In the genomic region with DNA sequence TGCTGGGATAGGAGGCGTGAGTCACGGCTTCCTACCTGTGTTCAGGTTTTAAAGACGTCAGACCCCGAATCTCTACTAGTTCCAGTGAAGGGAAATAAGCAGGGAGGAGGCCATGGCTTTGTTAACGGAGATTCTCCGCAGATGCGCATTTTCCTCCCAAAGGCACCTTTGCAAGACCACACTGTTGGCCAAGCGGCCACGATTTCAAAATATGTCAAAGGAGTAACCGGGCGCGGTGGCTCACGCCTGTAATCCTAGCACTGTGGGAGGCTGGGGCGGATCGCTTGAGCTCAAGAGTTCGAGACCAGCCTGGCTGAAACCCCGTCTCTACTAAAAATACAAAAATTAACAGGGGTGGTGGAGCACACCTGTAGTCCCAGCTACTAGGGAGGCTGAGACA, we compare ENCODE assay signal across 10 cellular contexts. TPM values are rescaled to one million over a fixed set of nuclear protein-coding genes. Genes with fewer than 3 reads are reported as not detected.
A peak's percentile ranks its signal among the peaks of the same experiment; 100 is the strongest.
DNase-seq lines count a peak whose midpoint lies in the region; ATAC-seq and TF ChIP-seq lines count a peak whose summit lies in the region.
"Had no signal": no experiment of that assay in that cellular context is flagged by ENCODE, and none has a peak within 500 bp of the region (broad histone marks: within the 10 kb centered on the region; RNA-seq: fewer than 3 reads in every experiment).

No MANE protein-coding gene starts in this region.

- no peak overlapping the region for H3K4me3 ChIP-seq in BLaER1
- no peak overlapping the region for H3K4me3 ChIP-seq in CD4-positive, alpha-beta memory T cell (ENCODE audit: low read length in 2 of 2)
- H3K4me3 ChIP-seq in naive thymus-derived CD4-positive, alpha-beta T cell (ENCODE audit: low read length), result no peak overlapping the region
- no peak overlapping the region for H3K4me3 ChIP-seq in upper lobe of right lung

- H3K4me1 ChIP-seq in BLaER1, result peaks cover 29% of the 10 kb centered on the region
- peaks cover 7% of the 10 kb centered on the region for H3K4me1 ChIP-seq in CD4-positive, alpha-beta memory T cell (ENCODE audit: insufficient read depth, low read length)
- peaks cover 0 to 8% of the 10 kb centered on the region in 2 donors for H3K4me1 ChIP-seq in naive thymus-derived CD4-positive, alpha-beta T cell (ENCODE audit: control insufficient read depth in 2 of 2, insufficient read depth in 2 of 2, low read length in 2 of 2)
- no peaks in the 10 kb centered on the region for H3K4me1 ChIP-seq in upper lobe of right lung
- H3K4me1 ChIP-seq: ascending aorta, SJSA1 had no signal

- POLR2A ChIA-PET in CD4-positive, alpha-beta memory T cell (lab: Charles Lee; ENCODE audit: partially characterized antibody), result interaction anchor here (0.6 to 5.8 kb wide), 5 partner anchors 23 to 562 kb away, joined by 3 to 95 read pairs (median 6); a partner anchor contains a TSS
- POLR2A ChIA-PET in naive thymus-derived CD4-positive, alpha-beta T cell (lab: Charles Lee), result interaction anchor here (0.6 to 4.6 kb wide), 6 partner anchors 13 to 125 kb away, joined by 3 to 65 read pairs (median 4); a partner anchor contains a TSS

- H3K27ac Mint-ChIP-seq in CD4-positive, alpha-beta memory T cell, result peak overlapping the region in 1 of 7 donors; percentile 95
- H3K27ac Mint-ChIP-seq in naive thymus-derived CD4-positive, alpha-beta T cell, result peak overlapping the region in 3 of 9 donors; percentile 32 to 97 (median 90)

- no peaks in the 10 kb centered on the region for H3K27me3 Mint-ChIP-seq in CD4-positive, alpha-beta memory T cell
- peaks cover 0 to 2% (median 0%) of the 10 kb centered on the region in 5 donors for H3K27me3 Mint-ChIP-seq in naive thymus-derived CD4-positive, alpha-beta T cell

- H3K27ac ChIP-seq in BLaER1 (no peak overlapping the region), VCaP (peak overlapping the region; percentile 81), upper lobe of right lung (no peak overlapping the region)
- H3K27ac ChIP-seq in CD4-positive, alpha-beta memory T cell (ENCODE audit: low read depth, low read length), result no peak overlapping the region
- no peak overlapping the region for H3K27ac ChIP-seq in naive thymus-derived CD4-positive, alpha-beta T cell (ENCODE audit: low read depth, low read length)
- H3K27ac ChIP-seq: SJSA1 had no signal

- H3K9me3 ChIP-seq in BLaER1, result peaks cover 67% of the 10 kb centered on the region
- H3K9me3 ChIP-seq in CD4-positive, alpha-beta memory T cell (ENCODE audit: control insufficient read depth in 1 of 2, low read length in 2 of 2), result peaks cover under 1 to 2% of the 10 kb centered on the region in 2 donors
- peaks cover 0 to 13% (median 0%) of the 10 kb centered on the region in 3 experiments for H3K9me3 ChIP-seq in naive thymus-derived CD4-positive, alpha-beta T cell (ENCODE audit: control insufficient read depth in 2 of 3, low read length in 3 of 3)
- H3K9me3 ChIP-seq in upper lobe of right lung, result no peaks in the 10 kb centered on the region
- H3K9me3 ChIP-seq: ovary, SJSA1 had no signal

- H3K36me3 ChIP-seq in BLaER1, result peaks cover 27% of the 10 kb centered on the region
- no peaks in the 10 kb centered on the region for H3K36me3 ChIP-seq in CD4-positive, alpha-beta memory T cell (ENCODE audit: insufficient read depth, low read length)
- peaks cover 0 to 5% (median 0%) of the 10 kb centered on the region in 3 experiments for H3K36me3 ChIP-seq in naive thymus-derived CD4-positive, alpha-beta T cell (ENCODE audit: control insufficient read depth in 2 of 3, insufficient read depth in 3 of 3, low read length in 3 of 3)
- no peaks in the 10 kb centered on the region for H3K36me3 ChIP-seq in upper lobe of right lung
- H3K36me3 ChIP-seq: ascending aorta, ovary, SJSA1 had no signal

- TF ChIP-seq CTCF in VCaP (conservative IDR thresholded peaks at IDR 0.05), result no peak
- no peak for TF ChIP-seq CTCF in upper lobe of right lung (IDR thresholded peaks at IDR 0.05)

- H3K9ac ChIP-seq in BLaER1, result no peak overlapping the region

- peak overlapping the region in 5 of 8 donors; percentile 26 to 99 (median 52) for H3K4me3 Mint-ChIP-seq in CD4-positive, alpha-beta memory T cell
- peak overlapping the region in 8 of 10 donors; percentile 84 to 99 (median 98) for H3K4me3 Mint-ChIP-seq in naive thymus-derived CD4-positive, alpha-beta T cell

- DNase-seq in CD4-positive, alpha-beta memory T cell, result no peak
- DNase-seq in naive thymus-derived CD4-positive, alpha-beta T cell, result peak in 1 of 9 donors; percentile 10
- no peak for DNase-seq in EL
- DNase-seq in upper lobe of right lung, result no peak

- no peak for ATAC-seq in naive thymus-derived CD4-positive, alpha-beta T cell
- ATAC-seq in HG03521 (IDR thresholded peaks at IDR 0.05; ENCODE audit: unreplicated experiment), result no peak
- ATAC-seq in upper lobe of right lung, result no peak

- intact Hi-C loops in CD4-positive, alpha-beta memory T cell (cut with micrococcal nuclease), result loop anchor here (1.0 to 5.0 kb wide), 2 partner anchors 155 to 174 kb away; a partner anchor contains a TSS
- intact Hi-C loops in naive thymus-derived CD4-positive, alpha-beta T cell (cut with micrococcal nuclease), result loop anchor here (1.0 to 5.0 kb wide), 4 partner anchors 22 to 624 kb away; a partner anchor contains a TSS
- intact Hi-C loops in upper lobe of right lung (cut with DNase I), result no loop called here

- peaks cover 33% of the 10 kb centered on the region for H4K20me1 ChIP-seq in BLaER1

- H3K27me3 ChIP-seq in BLaER1 (no peaks in the 10 kb centered on the region), upper lobe of right lung (no peaks in the 10 kb centered on the region)
- no peaks in the 10 kb centered on the region for H3K27me3 ChIP-seq in CD4-positive, alpha-beta memory T cell (ENCODE audit: insufficient read depth, low read length)
- H3K27me3 ChIP-seq in naive thymus-derived CD4-positive, alpha-beta T cell (ENCODE audit: control insufficient read depth in 2 of 2, insufficient read depth in 2 of 2, low read length in 2 of 2), result no peaks in the 10 kb centered on the region
- H3K27me3 ChIP-seq: ascending aorta, ovary, SJSA1 had no signal

- H3K4me1 Mint-ChIP-seq in CD4-positive, alpha-beta memory T cell, result peaks cover 12 to 22% (median 15%) of the 10 kb centered on the region in 4 donors
- H3K4me1 Mint-ChIP-seq in naive thymus-derived CD4-positive, alpha-beta T cell, result peaks cover 12 to 30% (median 23%) of the 10 kb centered on the region in 7 donors

- H3K9me3 Mint-ChIP-seq in CD4-positive, alpha-beta memory T cell, result peaks cover 0 to 16% (median 12%) of the 10 kb centered on the region in 8 donors
- H3K9me3 Mint-ChIP-seq in naive thymus-derived CD4-positive, alpha-beta T cell, result peaks cover 0 to 15% (median 5%) of the 10 kb centered on the region in 11 donors

- peaks cover 0 to 18% of the 10 kb centered on the region in 2 donors for H3K36me3 Mint-ChIP-seq in CD4-positive, alpha-beta memory T cell
- peaks cover 0 to 16% (median 0%) of the 10 kb centered on the region in 5 donors for H3K36me3 Mint-ChIP-seq in naive thymus-derived CD4-positive, alpha-beta T cell

- CTCF ChIA-PET in CD4-positive, alpha-beta memory T cell (lab: Charles Lee; ENCODE audit: partially characterized antibody), result interaction anchor here (3.7 to 7.5 kb wide), 6 partner anchors 12 to 189 kb away, joined by 17 to 177 read pairs (median 72); a partner anchor contains a TSS
- CTCF ChIA-PET in naive thymus-derived CD4-positive, alpha-beta T cell (lab: Charles Lee), result interaction anchor here (0.7 to 5.7 kb wide), 6 partner anchors 19 to 189 kb away, joined by 3 to 95 read pairs (median 30); a partner anchor contains a TSS

- H3K4me2 ChIP-seq in BLaER1, result peak overlapping the region; percentile 86; the same call in 1 of the 2 replicates

RNA-seq across cellular contexts. Expression of a gene that starts 21.9 kb away (rescaled TPM):
- total RNA-seq in CD4-positive, alpha-beta memory T cell, result 10 to 100 TPM; 14.3 to 16.4 TPM
- 1 to 10 TPM; 2.6 to 3.7 TPM for polyA plus RNA-seq in CD4-positive, alpha-beta memory T cell
- total RNA-seq in naive thymus-derived CD4-positive, alpha-beta T cell, result 10 to 100 TPM in 2 of 5 experiments, 1 to 10 TPM in 3; 1.3 to 17.3 (median 4.4) TPM
- 1 to 10 TPM; 3.2 to 4.5 TPM for polyA plus RNA-seq in naive thymus-derived CD4-positive, alpha-beta T cell
- 5.2 TPM for total RNA-seq in upper lobe of right lung

RNA-seq across cellular contexts. Expression of a gene that starts 48.7 kb away (rescaled TPM):
- under 1 TPM; 0.38 to 0.44 TPM for total RNA-seq in CD4-positive, alpha-beta memory T cell
- polyA plus RNA-seq in CD4-positive, alpha-beta memory T cell, result 1 to 10 TPM in 1 of 2 donors, under 1 TPM in 1; 0.98 to 2.2 TPM
- total RNA-seq in naive thymus-derived CD4-positive, alpha-beta T cell, result 1 to 10 TPM in 3 of 5 experiments, under 1 TPM in 2; 0.10 to 2.2 (median 1.2) TPM
- 1 to 10 TPM; 4.9 to 5.8 TPM for polyA plus RNA-seq in naive thymus-derived CD4-positive, alpha-beta T cell
- 5.1 TPM for total RNA-seq in upper lobe of right lung
- total RNA-seq: ascending aorta had no signal
